20 cellular contexts compared by ENCODE assay signal in the genomic region with DNA sequence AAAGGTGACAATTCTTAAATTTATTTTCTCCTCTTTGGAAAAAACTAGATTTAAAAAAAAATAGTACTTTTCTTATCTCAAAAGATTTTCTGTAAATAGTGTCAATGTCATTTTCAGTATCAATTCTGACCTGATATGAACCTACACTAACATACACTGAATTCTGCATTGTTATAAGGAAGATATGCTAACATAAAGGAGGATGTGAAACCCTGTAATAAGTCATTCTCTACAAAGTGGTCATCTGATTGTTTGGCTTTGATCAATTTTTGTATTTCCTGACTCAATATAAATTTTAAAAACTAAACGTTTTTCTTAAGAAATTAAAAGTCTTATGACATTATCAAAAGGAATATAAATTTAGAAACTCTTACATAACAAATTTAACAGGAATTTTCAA.
"Had no signal": no experiment of that assay in that cellular context is flagged by ENCODE, and none has a peak within 500 bp of the region (broad histone marks: within the 10 kb centered on the region; RNA-seq: fewer than 3 reads in every experiment).

No MANE protein-coding gene starts in this region.

- H3K27me3 Mint-ChIP-seq: activated naive CD4-positive, alpha-beta T cell treated with anti-CD3 and anti-CD28 coated beads, Interleukin-2, amount 50 U/mL, for 24 hours; dendritic cell treated with granulocyte-macrophage colony-stimulating factor and Interleukin-4, amounts not matched to agents 40 ng/mL and 50 ng/mL, for 4 days; naive B cell; stimulated activated naive CD8-positive, alpha-beta T cell treated with anti-CD3 and anti-CD28 coated beads, Interleukin-15, Interleukin-2, amounts not matched to agents 100 ng/mL and 50 ng/mL, for 24 hours had no signal

- DNase-seq: activated CD4-positive, alpha-beta T cell treated with anti-CD3 and anti-CD28 coated beads for 1 hour; activated gamma-delta T cell treated with Interleukin-2 at 50 U/mL for 16 hours; activated T-cell treated with anti-CD3 and anti-CD28 coated beads, Interleukin-2, amount 50 U/mL, for 1 hour; anterior cingulate cortex; body of pancreas; effector CD4-positive, alpha-beta T cell; foreskin keratinocyte; lower lobe of right lung; naive B cell; nucleus accumbens; right cardiac atrium; stimulated activated CD4-positive, alpha-beta T cell treated with anti-CD3 and anti-CD28 coated beads, Interleukin-4, amount 100 ng/mL, for 4 hours; substantia nigra; thyroid gland; upper lobe of right lung; WERI-Rb-1 had no signal

- H3K4me1 Mint-ChIP-seq: activated naive CD4-positive, alpha-beta T cell treated with anti-CD3 and anti-CD28 coated beads, Interleukin-2, amount 50 U/mL, for 24 hours; naive B cell had no signal

- H3K36me3 Mint-ChIP-seq: activated naive CD4-positive, alpha-beta T cell treated with anti-CD3 and anti-CD28 coated beads, Interleukin-2, amount 50 U/mL, for 24 hours; naive B cell had no signal

- H3K9me3 Mint-ChIP-seq: activated naive CD4-positive, alpha-beta T cell treated with anti-CD3 and anti-CD28 coated beads, Interleukin-2, amount 50 U/mL, for 24 hours; dendritic cell treated with granulocyte-macrophage colony-stimulating factor and Interleukin-4, amounts not matched to agents 40 ng/mL and 50 ng/mL, for 4 days; naive B cell; stimulated activated naive CD8-positive, alpha-beta T cell treated with anti-CD3 and anti-CD28 coated beads, Interleukin-15, Interleukin-2, amounts not matched to agents 100 ng/mL and 50 ng/mL, for 24 hours had no signal

- H3K4me3 Mint-ChIP-seq: activated naive CD4-positive, alpha-beta T cell treated with anti-CD3 and anti-CD28 coated beads, Interleukin-2, amount 50 U/mL, for 24 hours; dendritic cell treated with granulocyte-macrophage colony-stimulating factor and Interleukin-4, amounts not matched to agents 40 ng/mL and 50 ng/mL, for 4 days; naive B cell; stimulated activated naive CD8-positive, alpha-beta T cell treated with anti-CD3 and anti-CD28 coated beads, Interleukin-15, Interleukin-2, amounts not matched to agents 100 ng/mL and 50 ng/mL, for 24 hours had no signal

- H3K27ac Mint-ChIP-seq: activated naive CD4-positive, alpha-beta T cell treated with anti-CD3 and anti-CD28 coated beads, Interleukin-2, amount 50 U/mL, for 24 hours; dendritic cell treated with granulocyte-macrophage colony-stimulating factor and Interleukin-4, amounts not matched to agents 40 ng/mL and 50 ng/mL, for 4 days; naive B cell; stimulated activated naive CD8-positive, alpha-beta T cell treated with anti-CD3 and anti-CD28 coated beads, Interleukin-15, Interleukin-2, amounts not matched to agents 100 ng/mL and 50 ng/mL, for 24 hours had no signal

- ATAC-seq: body of pancreas, foreskin keratinocyte, left lobe of liver, lower lobe of right lung, right cardiac atrium, upper lobe of right lung had no signal
